Comparison of ENCODE assay signal across 20 cellular contexts in the genomic region with DNA sequence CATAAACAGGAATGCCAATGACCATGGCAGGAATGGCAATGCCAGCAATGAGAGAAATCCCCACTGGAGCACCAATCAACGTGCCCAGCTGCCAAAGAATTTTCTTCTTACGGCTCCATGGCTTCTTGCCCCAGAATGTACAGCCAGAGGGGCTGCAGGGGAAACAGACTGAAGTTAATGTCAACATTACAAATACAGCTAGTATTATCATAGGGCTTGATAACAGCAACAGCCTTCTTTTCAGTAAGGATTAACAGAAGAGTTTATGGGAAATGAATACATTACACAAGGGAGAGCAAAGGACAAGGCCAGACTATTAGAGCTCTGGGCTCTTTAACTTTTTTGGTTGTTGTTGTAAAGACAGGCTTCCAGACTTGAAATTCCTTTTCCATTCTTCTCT. TPM values are rescaled to one million over a fixed set of nuclear protein-coding genes. Genes with fewer than 3 reads are reported as not detected.
"Had no signal": no experiment of that assay in that cellular context is flagged by ENCODE, and none has a peak within 500 bp of the region (broad histone marks: within the 10 kb centered on the region; RNA-seq: fewer than 3 reads in every experiment).

No MANE protein-coding gene starts in this region.

- H3K27ac ChIP-seq: esophagus squamous epithelium, transverse colon, vagina, VCaP had no signal

- H3K9me3 ChIP-seq: esophagus squamous epithelium, transverse colon, vagina had no signal

- H3K27me3 ChIP-seq: esophagus squamous epithelium, transverse colon, vagina had no signal

- H3K27me3 Mint-ChIP-seq: activated naive CD8-positive, alpha-beta T cell treated with anti-CD3 and anti-CD28 coated beads for 36 hours; central memory CD8-positive, alpha-beta T cell had no signal

- DNase-seq: activated CD4-positive, CD25-positive, alpha-beta regulatory T cell treated with anti-CD3 and anti-CD28 coated beads, Interleukin-2, amount 50 U/mL, for 72 hours; activated gamma-delta T cell treated with Interleukin-2 at 50 U/mL for 16 hours; activated naive CD8-positive, alpha-beta T cell treated with anti-CD3 and anti-CD28 coated beads for 36 hours; activated T-cell treated with anti-CD3 and anti-CD28 coated beads, Interleukin-2, amount 50 U/mL, for 72 hours; amygdala; cortex of kidney; effector CD4-positive, alpha-beta T cell; esophagus squamous epithelium; midbrain; occipital lobe; retina; stimulated activated CD8-positive, alpha-beta memory T cell treated with anti-CD3 and anti-CD28 coated beads, Interleukin-4, amount 100 ng/mL, for 48 hours; stimulated activated naive CD4-positive, alpha-beta T cell treated with Interleukin-2 at 50 U/mL for 16 hours; substantia nigra; transverse colon had no signal

- H3K4me3 Mint-ChIP-seq: activated naive CD8-positive, alpha-beta T cell treated with anti-CD3 and anti-CD28 coated beads for 36 hours; activated T-cell treated with anti-CD3 and anti-CD28 coated beads, Interleukin-2, amount 50 U/mL, for 72 hours; central memory CD8-positive, alpha-beta T cell; T-helper 1 cell treated with Interleukin-12 subunit alpha and Interleukin-12 subunit beta and Interleukin-4 antibody, amounts not matched to agents 30 μg/mL and 1 μg/mL, for 36 hours had no signal

- ATAC-seq: activated T-cell treated with anti-CD3 and anti-CD28 coated beads, Interleukin-2, amount 50 U/mL, for 72 hours had no signal

- H3K27ac Mint-ChIP-seq: activated naive CD8-positive, alpha-beta T cell treated with anti-CD3 and anti-CD28 coated beads for 36 hours; activated T-cell treated with anti-CD3 and anti-CD28 coated beads, Interleukin-2, amount 50 U/mL, for 72 hours; T-helper 1 cell treated with Interleukin-12 subunit alpha and Interleukin-12 subunit beta and Interleukin-4 antibody, amounts not matched to agents 30 μg/mL and 1 μg/mL, for 36 hours had no signal

- H3K9me3 Mint-ChIP-seq: activated naive CD8-positive, alpha-beta T cell treated with anti-CD3 and anti-CD28 coated beads for 36 hours; activated T-cell treated with anti-CD3 and anti-CD28 coated beads, Interleukin-2, amount 50 U/mL, for 72 hours; central memory CD8-positive, alpha-beta T cell; T-helper 1 cell treated with Interleukin-12 subunit alpha and Interleukin-12 subunit beta and Interleukin-4 antibody, amounts not matched to agents 30 μg/mL and 1 μg/mL, for 36 hours had no signal

- H3K4me3 ChIP-seq: esophagus squamous epithelium, transverse colon, vagina had no signal

RNA-seq across cellular contexts. Expression of a gene that starts 45.2 kb away (rescaled TPM):
- polyA plus RNA-seq: neural cell had no signal
